ENCODE assay signal across 1 cellular context in the genomic region with DNA sequence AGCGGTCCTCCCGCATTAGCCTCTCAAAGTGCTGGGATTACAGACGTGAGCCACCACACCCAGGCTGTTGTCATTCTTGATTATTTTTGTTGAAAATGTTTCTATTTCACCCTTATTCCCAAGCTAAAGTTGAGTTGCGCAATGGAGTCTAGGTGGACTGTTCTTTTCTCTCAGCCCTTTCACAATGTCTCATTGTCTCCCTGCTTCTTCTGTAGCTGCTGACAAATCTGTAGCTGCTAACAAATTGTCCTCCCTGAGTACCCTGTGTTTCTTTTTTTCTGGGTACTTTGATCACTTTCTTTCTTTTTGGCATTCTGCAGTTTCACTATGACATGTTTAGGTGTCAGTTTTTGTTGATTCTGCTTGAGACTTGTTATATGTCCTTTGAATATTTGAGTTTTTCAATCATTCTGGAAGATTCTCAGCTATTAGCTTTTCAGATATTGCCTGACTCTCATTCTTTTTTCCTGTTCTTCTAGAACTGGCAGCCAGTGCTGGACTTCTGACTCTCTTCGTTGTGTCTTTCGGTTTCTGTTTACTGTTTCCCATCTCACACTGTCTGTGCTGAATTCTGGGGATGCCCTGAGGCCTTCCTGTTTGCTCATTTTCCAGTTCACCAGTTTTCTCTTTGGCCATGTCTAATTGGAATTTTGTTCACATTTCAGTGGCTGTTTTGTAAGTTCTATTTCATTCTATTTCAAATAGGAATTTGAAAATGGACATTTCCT.
TF ChIP-seq lines count a peak whose summit lies in the region.

No MANE protein-coding gene starts in this region.

TF ChIP-seq in HepG2, 621 proteins besides CTCF, POLR2A, EP300 and RAD21:
- TF ChIP-seq, protein P1, sequence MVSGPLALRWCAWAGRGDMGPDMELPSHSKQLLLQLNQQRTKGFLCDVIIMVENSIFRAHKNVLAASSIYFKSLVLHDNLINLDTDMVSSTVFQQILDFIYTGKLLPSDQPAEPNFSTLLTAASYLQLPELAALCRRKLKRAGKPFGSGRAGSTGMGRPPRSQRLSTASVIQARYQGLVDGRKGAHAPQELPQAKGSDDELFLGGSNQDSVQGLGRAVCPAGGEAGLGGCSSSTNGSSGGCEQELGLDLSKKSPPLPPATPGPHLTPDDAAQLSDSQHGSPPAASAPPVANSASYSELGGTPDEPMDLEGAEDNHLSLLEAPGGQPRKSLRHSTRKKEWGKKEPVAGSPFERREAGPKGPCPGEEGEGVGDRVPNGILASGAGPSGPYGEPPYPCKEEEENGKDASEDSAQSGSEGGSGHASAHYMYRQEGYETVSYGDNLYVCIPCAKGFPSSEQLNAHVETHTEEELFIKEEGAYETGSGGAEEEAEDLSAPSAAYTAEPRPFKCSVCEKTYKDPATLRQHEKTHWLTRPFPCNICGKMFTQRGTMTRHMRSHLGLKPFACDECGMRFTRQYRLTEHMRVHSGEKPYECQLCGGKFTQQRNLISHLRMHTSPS (CRISPR knock-in tag; IDR thresholded peaks at IDR 0.05; ENCODE audit: low read depth): no peak
- TF ChIP-seq SOX5 (CRISPR knock-in tag; IDR thresholded peaks at IDR 0.05; ENCODE audit: borderline replicate concordance): peak; percentile 88; the same call in 1 of the 2 replicates
- TF ChIP-seq CEBPB (IDR thresholded peaks at IDR 0.05; ENCODE audit: borderline replicate concordance, low read depth, low read length): peak; percentile 98
- no peak for TF ChIP-seq GTF2F1 (IDR thresholded peaks at IDR 0.05; ENCODE audit: low read length)
- no peak for TF ChIP-seq FOXM1 (CRISPR knock-in tag; IDR thresholded peaks at IDR 0.05)
- TF ChIP-seq, protein P2, sequence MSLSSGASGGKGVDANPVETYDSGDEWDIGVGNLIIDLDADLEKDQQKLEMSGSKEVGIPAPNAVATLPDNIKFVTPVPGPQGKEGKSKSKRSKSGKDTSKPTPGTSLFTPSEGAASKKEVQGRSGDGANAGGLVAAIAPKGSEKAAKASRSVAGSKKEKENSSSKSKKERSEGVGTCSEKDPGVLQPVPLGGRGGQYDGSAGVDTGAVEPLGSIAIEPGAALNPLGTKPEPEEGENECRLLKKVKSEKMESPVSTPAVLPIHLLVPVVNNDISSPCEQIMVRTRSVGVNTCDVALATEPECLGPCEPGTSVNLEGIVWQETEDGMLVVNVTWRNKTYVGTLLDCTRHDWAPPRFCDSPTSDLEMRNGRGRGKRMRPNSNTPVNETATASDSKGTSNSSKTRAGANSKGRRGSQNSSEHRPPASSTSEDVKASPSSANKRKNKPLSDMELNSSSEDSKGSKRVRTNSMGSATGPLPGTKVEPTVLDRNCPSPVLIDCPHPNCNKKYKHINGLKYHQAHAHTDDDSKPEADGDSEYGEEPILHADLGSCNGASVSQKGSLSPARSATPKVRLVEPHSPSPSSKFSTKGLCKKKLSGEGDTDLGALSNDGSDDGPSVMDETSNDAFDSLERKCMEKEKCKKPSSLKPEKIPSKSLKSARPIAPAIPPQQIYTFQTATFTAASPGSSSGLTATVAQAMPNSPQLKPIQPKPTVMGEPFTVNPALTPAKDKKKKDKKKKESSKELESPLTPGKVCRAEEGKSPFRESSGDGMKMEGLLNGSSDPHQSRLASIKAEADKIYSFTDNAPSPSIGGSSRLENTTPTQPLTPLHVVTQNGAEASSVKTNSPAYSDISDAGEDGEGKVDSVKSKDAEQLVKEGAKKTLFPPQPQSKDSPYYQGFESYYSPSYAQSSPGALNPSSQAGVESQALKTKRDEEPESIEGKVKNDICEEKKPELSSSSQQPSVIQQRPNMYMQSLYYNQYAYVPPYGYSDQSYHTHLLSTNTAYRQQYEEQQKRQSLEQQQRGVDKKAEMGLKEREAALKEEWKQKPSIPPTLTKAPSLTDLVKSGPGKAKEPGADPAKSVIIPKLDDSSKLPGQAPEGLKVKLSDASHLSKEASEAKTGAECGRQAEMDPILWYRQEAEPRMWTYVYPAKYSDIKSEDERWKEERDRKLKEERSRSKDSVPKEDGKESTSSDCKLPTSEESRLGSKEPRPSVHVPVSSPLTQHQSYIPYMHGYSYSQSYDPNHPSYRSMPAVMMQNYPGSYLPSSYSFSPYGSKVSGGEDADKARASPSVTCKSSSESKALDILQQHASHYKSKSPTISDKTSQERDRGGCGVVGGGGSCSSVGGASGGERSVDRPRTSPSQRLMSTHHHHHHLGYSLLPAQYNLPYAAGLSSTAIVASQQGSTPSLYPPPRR (CRISPR knock-in tag; IDR thresholded peaks at IDR 0.05; ENCODE audit: borderline replicate concordance): no peak
- TF ChIP-seq SETDB1 (CRISPR knock-in tag; IDR thresholded peaks at IDR 0.05; ENCODE audit: borderline replicate concordance): no peak
- peak; percentile 35 for TF ChIP-seq GATAD2A (CRISPR knock-in tag; IDR thresholded peaks at IDR 0.05)
- TF ChIP-seq ZNF841 (CRISPR knock-in tag; IDR thresholded peaks at IDR 0.05; ENCODE audit: borderline replicate concordance): no peak
- TF ChIP-seq ZFP82 (CRISPR knock-in tag; IDR thresholded peaks at IDR 0.05; ENCODE audit: borderline replicate concordance): peak; percentile 96
- peak; percentile 51 for TF ChIP-seq SAP130 (CRISPR knock-in tag; IDR thresholded peaks at IDR 0.05; ENCODE audit: low read depth)
- no peak for TF ChIP-seq NR2F1 (CRISPR knock-in tag; IDR thresholded peaks at IDR 0.05)
- no peak for TF ChIP-seq ZFYVE20 (CRISPR knock-in tag; IDR thresholded peaks at IDR 0.05; ENCODE audit: borderline replicate concordance, low read depth)
- 0 out of 2 replicates have a peak, but pooled peaks have one; percentile 41 for TF ChIP-seq SOX13 (IDR thresholded peaks at IDR 0.05)
- TF ChIP-seq SOX13 (CRISPR knock-in tag; conservative IDR thresholded peaks at IDR 0.05 in 1 of 2, IDR thresholded peaks at IDR 0.05 in 1 of 2): peak in 1 of 2 experiments; percentile 91; a peak in 2 of 4 replicates
- TF ChIP-seq, protein P3, sequence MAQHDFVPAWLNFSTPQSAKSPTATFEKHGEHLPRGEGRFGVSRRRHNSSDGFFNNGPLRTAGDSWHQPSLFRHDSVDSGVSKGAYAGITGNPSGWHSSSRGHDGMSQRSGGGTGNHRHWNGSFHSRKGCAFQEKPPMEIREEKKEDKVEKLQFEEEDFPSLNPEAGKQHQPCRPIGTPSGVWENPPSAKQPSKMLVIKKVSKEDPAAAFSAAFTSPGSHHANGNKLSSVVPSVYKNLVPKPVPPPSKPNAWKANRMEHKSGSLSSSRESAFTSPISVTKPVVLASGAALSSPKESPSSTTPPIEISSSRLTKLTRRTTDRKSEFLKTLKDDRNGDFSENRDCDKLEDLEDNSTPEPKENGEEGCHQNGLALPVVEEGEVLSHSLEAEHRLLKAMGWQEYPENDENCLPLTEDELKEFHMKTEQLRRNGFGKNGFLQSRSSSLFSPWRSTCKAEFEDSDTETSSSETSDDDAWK (CRISPR knock-in tag; IDR thresholded peaks at IDR 0.05): no peak
- TF ChIP-seq CEBPG (CRISPR knock-in tag; IDR thresholded peaks at IDR 0.05): peak; percentile 95
- TF ChIP-seq MAFG (CRISPR knock-in tag; IDR thresholded peaks at IDR 0.05): no peak
- TF ChIP-seq LCORL (IDR thresholded peaks at IDR 0.05): no peak
- TF ChIP-seq LCORL (CRISPR knock-in tag; IDR thresholded peaks at IDR 0.05): no peak
- no peak for TF ChIP-seq SMYD3 (CRISPR knock-in tag; IDR thresholded peaks at IDR 0.05)
- no peak for TF ChIP-seq ZSCAN29 (CRISPR knock-in tag; conservative IDR thresholded peaks at IDR 0.05)
- TF ChIP-seq, protein P4, sequence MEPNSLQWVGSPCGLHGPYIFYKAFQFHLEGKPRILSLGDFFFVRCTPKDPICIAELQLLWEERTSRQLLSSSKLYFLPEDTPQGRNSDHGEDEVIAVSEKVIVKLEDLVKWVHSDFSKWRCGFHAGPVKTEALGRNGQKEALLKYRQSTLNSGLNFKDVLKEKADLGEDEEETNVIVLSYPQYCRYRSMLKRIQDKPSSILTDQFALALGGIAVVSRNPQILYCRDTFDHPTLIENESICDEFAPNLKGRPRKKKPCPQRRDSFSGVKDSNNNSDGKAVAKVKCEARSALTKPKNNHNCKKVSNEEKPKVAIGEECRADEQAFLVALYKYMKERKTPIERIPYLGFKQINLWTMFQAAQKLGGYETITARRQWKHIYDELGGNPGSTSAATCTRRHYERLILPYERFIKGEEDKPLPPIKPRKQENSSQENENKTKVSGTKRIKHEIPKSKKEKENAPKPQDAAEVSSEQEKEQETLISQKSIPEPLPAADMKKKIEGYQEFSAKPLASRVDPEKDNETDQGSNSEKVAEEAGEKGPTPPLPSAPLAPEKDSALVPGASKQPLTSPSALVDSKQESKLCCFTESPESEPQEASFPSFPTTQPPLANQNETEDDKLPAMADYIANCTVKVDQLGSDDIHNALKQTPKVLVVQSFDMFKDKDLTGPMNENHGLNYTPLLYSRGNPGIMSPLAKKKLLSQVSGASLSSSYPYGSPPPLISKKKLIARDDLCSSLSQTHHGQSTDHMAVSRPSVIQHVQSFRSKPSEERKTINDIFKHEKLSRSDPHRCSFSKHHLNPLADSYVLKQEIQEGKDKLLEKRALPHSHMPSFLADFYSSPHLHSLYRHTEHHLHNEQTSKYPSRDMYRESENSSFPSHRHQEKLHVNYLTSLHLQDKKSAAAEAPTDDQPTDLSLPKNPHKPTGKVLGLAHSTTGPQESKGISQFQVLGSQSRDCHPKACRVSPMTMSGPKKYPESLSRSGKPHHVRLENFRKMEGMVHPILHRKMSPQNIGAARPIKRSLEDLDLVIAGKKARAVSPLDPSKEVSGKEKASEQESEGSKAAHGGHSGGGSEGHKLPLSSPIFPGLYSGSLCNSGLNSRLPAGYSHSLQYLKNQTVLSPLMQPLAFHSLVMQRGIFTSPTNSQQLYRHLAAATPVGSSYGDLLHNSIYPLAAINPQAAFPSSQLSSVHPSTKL (CRISPR knock-in tag; IDR thresholded peaks at IDR 0.05): 0 out of 2 replicates have a peak, but pooled peaks have one; percentile 45
- peak; percentile 22; the same call in 1 of the 2 replicates for TF ChIP-seq SMC3 (IDR thresholded peaks at IDR 0.05; ENCODE audit: low read length)
- no peak for TF ChIP-seq SOX6 (IDR thresholded peaks at IDR 0.05)
- TF ChIP-seq SOX6 (CRISPR knock-in tag; IDR thresholded peaks at IDR 0.05): peak; percentile 88
- no peak for TF ChIP-seq KLF15 (CRISPR knock-in tag; IDR thresholded peaks at IDR 0.05; ENCODE audit: borderline replicate concordance)
- no peak for TF ChIP-seq RCOR2 (CRISPR knock-in tag; IDR thresholded peaks at IDR 0.05)
- TF ChIP-seq ZNF10 (CRISPR knock-in tag; IDR thresholded peaks at IDR 0.05; ENCODE audit: borderline replicate concordance, low read depth): no peak
- TF ChIP-seq SNAPC2 (CRISPR knock-in tag; IDR thresholded peaks at IDR 0.05): no peak
TF ChIP-seq in HepG2: peak in this region for 10.
